In the genomic region with DNA sequence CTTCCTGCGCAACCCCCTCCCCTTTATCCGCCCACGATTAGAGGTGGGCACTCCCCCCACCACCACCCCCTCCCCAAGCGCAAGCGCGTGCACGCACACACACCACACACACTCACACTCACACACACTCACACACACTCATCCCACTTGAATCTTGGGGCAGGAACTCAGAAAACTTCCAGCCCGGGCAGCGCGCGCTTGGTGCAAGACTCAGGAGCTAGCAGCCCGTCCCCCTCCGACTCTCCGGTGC, we compare ENCODE assay signal across 9 cellular contexts. TPM values are rescaled to one million over a fixed set of nuclear protein-coding genes. Genes with fewer than 3 reads are reported as not detected.
DNase-seq lines count a peak whose midpoint lies in the region; ATAC-seq, FAIRE-seq and TF ChIP-seq lines count a peak whose summit lies in the region.
"Had no signal": no experiment of that assay in that cellular context is flagged by ENCODE, and none has a peak within 500 bp of the region (broad histone marks: within the 10 kb centered on the region; RNA-seq: fewer than 3 reads in every experiment).

Gene HMGA2 (plus strand): TSS at position 170 of the 250 bp plus-strand sequence. CDS start 788 bp downstream, outside the sequence.

- peaks cover 93% of the 10 kb centered on the region for H3K79me2 ChIP-seq in PC-3 (ENCODE audit: low read length)
- peaks cover 65% of the 10 kb centered on the region for H3K79me2 ChIP-seq in endothelial cell of umbilical vein (ENCODE audit: control insufficient read depth, insufficient read depth, low read length)

- peaks cover 14% of the 10 kb centered on the region for H3F3A ChIP-seq in PC-3 (ENCODE audit: low read length, unreplicated experiment)

- H3K4me1 Mint-ChIP-seq in CD8-positive, alpha-beta T cell (ENCODE audit: low read depth): peaks cover 25% of the 10 kb centered on the region
- H3K4me1 Mint-ChIP-seq in natural killer cell treated with Interleukin-12 subunit alpha and Interleukin-12 subunit beta and Interleukin-15 and Interleukin-18, amount 100 ng/mL, for 72 hours (ENCODE audit: low read depth in 2 of 2): peaks cover 14% of the 10 kb centered on the region in 2 donors

- DNase-seq in CD8-positive, alpha-beta T cell: no peak
- peak; percentile 93 for DNase-seq in PC-3
- peak; percentile 83 for DNase-seq in endothelial cell of umbilical vein (ENCODE audit: low read depth, low spot score)
- no peak for DNase-seq in natural killer cell treated with Interleukin-12 subunit alpha and Interleukin-12 subunit beta and Interleukin-15 and Interleukin-18, amount 100 ng/mL, for 72 hours (ENCODE audit: low spot score)
- DNase-seq in DMS79 treated with DMSO at 0.1 percent for 48 hours (lab: John Stamatoyannopoulos, UW): no peak
- no peak for DNase-seq in HCEC 1CT

- H3K27ac ChIP-seq in CD8-positive, alpha-beta T cell (ENCODE audit: low read depth, low read length): no peak within 1 kb of the TSS
- peak within 1 kb of the TSS; percentile 95 for H3K27ac ChIP-seq in PC-3 (ENCODE audit: low read length)
- peak within 1 kb of the TSS; percentile 71 for H3K27ac ChIP-seq in endothelial cell of umbilical vein (ENCODE audit: insufficient read depth, low read depth, low read length)

- peaks cover 15% of the 10 kb centered on the region; the same call in 1 of the 2 replicates for H4K20me1 ChIP-seq in PC-3 (ENCODE audit: low read length)
- no peaks in the 10 kb centered on the region for H4K20me1 ChIP-seq in endothelial cell of umbilical vein (replicated peaks; ENCODE audit: control insufficient read depth, extremely low read depth, insufficient read depth, low read length)

- H3K36me3 Mint-ChIP-seq in CD8-positive, alpha-beta T cell: no peaks in the 10 kb centered on the region
- H3K36me3 Mint-ChIP-seq in natural killer cell treated with Interleukin-12 subunit alpha and Interleukin-12 subunit beta and Interleukin-15 and Interleukin-18, amount 100 ng/mL, for 72 hours: no peaks in the 10 kb centered on the region

- H3K9me3 Mint-ChIP-seq in CD8-positive, alpha-beta T cell: peaks cover 2% of the 10 kb centered on the region
- H3K9me3 Mint-ChIP-seq in natural killer cell treated with Interleukin-12 subunit alpha and Interleukin-12 subunit beta and Interleukin-15 and Interleukin-18, amount 100 ng/mL, for 72 hours: no peaks in the 10 kb centered on the region

- no peaks in the 10 kb centered on the region for H3K9me1 ChIP-seq in endothelial cell of umbilical vein (replicated peaks; ENCODE audit: control insufficient read depth, extremely low read depth, insufficient read depth, low read length)

- H3K9ac ChIP-seq in PC-3 (ENCODE audit: low read length): peak within 1 kb of the TSS; percentile 99
- peak within 1 kb of the TSS; percentile 97 for H3K9ac ChIP-seq in endothelial cell of umbilical vein (replicated peaks; ENCODE audit: extremely low read depth, insufficient read depth, low read length)

- H2AFZ ChIP-seq in PC-3 (ENCODE audit: low read length) (peak within 1 kb of the TSS; percentile 58), endothelial cell of umbilical vein (ENCODE audit: low read depth, low read length) (peak within 1 kb of the TSS; percentile 53)

- H3K4me1 ChIP-seq in CD8-positive, alpha-beta T cell (ENCODE audit: insufficient read depth, low read length): peaks cover 22% of the 10 kb centered on the region
- H3K4me1 ChIP-seq in PC-3 (ENCODE audit: insufficient read depth, low read length) (peaks cover 32% of the 10 kb centered on the region), endothelial cell of umbilical vein (ENCODE audit: control insufficient read depth, extremely low read depth, insufficient read depth, low read length) (peaks cover 35% of the 10 kb centered on the region)

- H3K4me3 ChIP-seq in CD8-positive, alpha-beta T cell (ENCODE audit: low read depth, low read length): peak within 1 kb of the TSS; percentile 45
- H3K4me3 ChIP-seq in PC-3 (ENCODE audit: low read length) (peak within 1 kb of the TSS; percentile 92), endothelial cell of umbilical vein (replicated peaks in 1 of 3; ENCODE audit: insufficient read depth in 1 of 3, low read depth in 1 of 3, low read length in 3 of 3) (peak within 1 kb of the TSS; percentile 58 to 97 (median 71))
- H3K4me3 ChIP-seq: K562 had no signal

- H3K27me3 ChIP-seq in CD8-positive, alpha-beta T cell (ENCODE audit: insufficient read depth, low read length): peaks cover 18% of the 10 kb centered on the region
- H3K27me3 ChIP-seq in PC-3 (ENCODE audit: low read length) (no peaks in the 10 kb centered on the region), endothelial cell of umbilical vein (ENCODE audit: control insufficient read depth in 2 of 2, insufficient read depth in 2 of 2, low read length in 2 of 2) (no peaks in the 10 kb centered on the region)

- H3K4me2 ChIP-seq in PC-3 (ENCODE audit: low read length) (peak within 1 kb of the TSS; percentile 82), endothelial cell of umbilical vein (ENCODE audit: insufficient read depth, low read length) (peak within 1 kb of the TSS; percentile 66)

- H3K9me2 ChIP-seq in PC-3 (replicated peaks; ENCODE audit: low read length): no peaks in the 10 kb centered on the region

- H3K27me3 Mint-ChIP-seq in CD8-positive, alpha-beta T cell (ENCODE audit: low read depth): peaks cover 55% of the 10 kb centered on the region
- peaks cover 51 to 61% of the 10 kb centered on the region in 2 donors for H3K27me3 Mint-ChIP-seq in natural killer cell treated with Interleukin-12 subunit alpha and Interleukin-12 subunit beta and Interleukin-15 and Interleukin-18, amount 100 ng/mL, for 72 hours

- no peaks in the 10 kb centered on the region for H3K9me3 ChIP-seq in CD8-positive, alpha-beta T cell (ENCODE audit: low read length)
- H3K9me3 ChIP-seq in PC-3 (ENCODE audit: low read length): no peaks in the 10 kb centered on the region
- no peaks in the 10 kb centered on the region for H3K9me3 ChIP-seq in endothelial cell of umbilical vein (replicated peaks; ENCODE audit: control insufficient read depth, insufficient read depth, low read length)

- no peak for TF ChIP-seq POLR2A in endothelial cell of umbilical vein (IDR thresholded peaks at IDR 0.05; ENCODE audit: low read depth, low read length)

- no peak within 1 kb of the TSS for H3K27ac Mint-ChIP-seq in CD8-positive, alpha-beta T cell
- no peak within 1 kb of the TSS for H3K27ac Mint-ChIP-seq in natural killer cell treated with Interleukin-12 subunit alpha and Interleukin-12 subunit beta and Interleukin-15 and Interleukin-18, amount 100 ng/mL, for 72 hours

- no TSS peak for BruUV-seq in PC-3 (replicated peaks; lab: Mats Ljungman, UMichigan)
- no TSS peak for BruUV-seq in endothelial cell of umbilical vein (replicated peaks; lab: Mats Ljungman, UMichigan)

- CTCF ChIA-PET in CD8-positive, alpha-beta T cell (lab: Charles Lee): no interaction called here
- CTCF ChIA-PET in PC-3 (lab: Charles Lee) (interaction anchor here (0.6 kb wide), 2 partner anchors 283 to 815 kb away, joined by 4 to 20 read pairs; no protein-coding TSS in a partner anchor), endothelial cell of umbilical vein (lab: Charles Lee) (interaction anchor here (2.5 to 3.2 kb wide), 2 partner anchors 222 to 268 kb away, joined by 11 to 16 read pairs; no protein-coding TSS in a partner anchor)

- intact Hi-C loops in CD8-positive, alpha-beta T cell (cut with DNase I, micrococcal nuclease): no loop called here
- intact Hi-C loops in PC-3 (cut with micrococcal nuclease) (loop anchor here (1.0 to 5.0 kb wide), 6 partner anchors 167 to 512 kb away; no protein-coding TSS in a partner anchor), endothelial cell of umbilical vein (cut with micrococcal nuclease) (loop anchor here (1.0 to 5.0 kb wide), 5 partner anchors 82 to 287 kb away; no protein-coding TSS in a partner anchor)

- peak within 1 kb of the TSS; percentile 71 for H3K4me3 Mint-ChIP-seq in CD8-positive, alpha-beta T cell
- peak within 1 kb of the TSS; percentile 88 for H3K4me3 Mint-ChIP-seq in natural killer cell treated with Interleukin-12 subunit alpha and Interleukin-12 subunit beta and Interleukin-15 and Interleukin-18, amount 100 ng/mL, for 72 hours

- no peak for ATAC-seq in CD8-positive, alpha-beta T cell
- ATAC-seq in PC-3 (no peak), HG03442 (IDR thresholded peaks at IDR 0.05; ENCODE audit: unreplicated experiment) (no peak), GM21717 (IDR thresholded peaks at IDR 0.05; ENCODE audit: unreplicated experiment) (no peak)
- no peak for ATAC-seq in natural killer cell treated with Interleukin-12 subunit alpha and Interleukin-12 subunit beta and Interleukin-15 and Interleukin-18, amount 100 ng/mL, for 72 hours
- ATAC-seq: K562 had no signal

- TF ChIP-seq CTCF in CD8-positive, alpha-beta T cell (IDR thresholded peaks at IDR 0.05): no peak
- TF ChIP-seq CTCF in PC-3 (conservative IDR thresholded peaks at IDR 0.05; ENCODE audit: low read depth, low read length): no peak
- TF ChIP-seq CTCF in endothelial cell of umbilical vein (IDR thresholded peaks at IDR 0.05; ENCODE audit: extremely low read depth in 1 of 2, insufficient read depth in 1 of 2, low read depth in 1 of 2, low read length in 2 of 2): no peak

- dilution Hi-C loops in endothelial cell of umbilical vein (cut with MboI; ENCODE audit: extremely low pct_ligation_motif_present, low sequenced_read_pairs): no loop called here

- FAIRE-seq in endothelial cell of umbilical vein (lab: Jason Lieb, UNC): no peak
- FAIRE-seq: K562 had no signal

- H3K36me3 ChIP-seq in CD8-positive, alpha-beta T cell (ENCODE audit: insufficient read depth, low read length): no peaks in the 10 kb centered on the region
- H3K36me3 ChIP-seq in PC-3 (ENCODE audit: low read depth, low read length) (peaks cover 34% of the 10 kb centered on the region), endothelial cell of umbilical vein (ENCODE audit: control insufficient read depth in 2 of 2, extremely low read depth in 1 of 2, insufficient read depth in 2 of 2, low read length in 2 of 2) (peaks cover 0 to 3% of the 10 kb centered on the region in 2 experiments)

- POLR2A ChIA-PET in CD8-positive, alpha-beta T cell (lab: Charles Lee): no interaction called here
- POLR2A ChIA-PET in PC-3 (lab: Charles Lee; ENCODE audit: unreplicated experiment): interaction anchor here (0.6 to 1.2 kb wide), 5 partner anchors 129 to 934 kb away, joined by 3 to 5 read pairs (median 3); no protein-coding TSS in a partner anchor
- POLR2A ChIA-PET in endothelial cell of umbilical vein (lab: Charles Lee): no interaction called here

RNA-seq across cellular contexts. Expression of gene HMGA2, which starts in this region (rescaled TPM):
- total RNA-seq in CD8-positive, alpha-beta T cell: not detected
- total RNA-seq in PC-3 (2014; rRNA removed) (159 and 171 TPM in 2 replicates), endothelial cell of umbilical vein (85.4 and 89.0 TPM in 2 replicates)
- 13.1 and 13.2 TPM in 2 replicates for polyA plus RNA-seq in endothelial cell of umbilical vein
- polyA plus RNA-seq in endothelial cell of umbilical vein (2011; cell fraction: cytosol; rRNA removed): 15.1 and 16.6 TPM in 2 replicates
- polyA plus RNA-seq in endothelial cell of umbilical vein (2011; cell fraction: nucleus; rRNA removed): 23.5 and 41.4 TPM in 2 replicates
- 66.9 and 114 TPM in 2 replicates for polyA plus RNA-seq in endothelial cell of umbilical vein (2012)
- polyA minus RNA-seq in endothelial cell of umbilical vein: 17.1 and 23.8 TPM in 2 replicates
- 0.61 TPM for polyA minus RNA-seq in endothelial cell of umbilical vein (2011; cell fraction: cytosol; rRNA and poly(A)+ RNA removed)
- 85.2 and 99.1 TPM in 2 replicates for polyA minus RNA-seq in endothelial cell of umbilical vein (2011; cell fraction: nucleus; rRNA and poly(A)+ RNA removed)
- not detected for total RNA-seq in natural killer cell treated with Interleukin-12 subunit alpha and Interleukin-12 subunit beta and Interleukin-15 and Interleukin-18, amount 100 ng/mL, for 72 hours

Comparison
In these comparisons a context has a peak if more than half of its experiments do, and no peak if none do; other contexts are left out.
1. RNA of gene HMGA2 (total RNA-seq): 159 to 171 TPM in PC-3 and 85.4 to 89.0 TPM in endothelial cell of umbilical vein; not detected in CD8-positive, alpha-beta T cell and not detected in natural killer cell treated with Interleukin-12 subunit alpha and Interleukin-12 subunit beta and Interleukin-15 and Interleukin-18, amount 100 ng/mL, for 72 hours; every median in the first group is over 10 times any median in the second.
2. DNase-seq: peak in PC-3 (single experiment) and endothelial cell of umbilical vein (single experiment); none in CD8-positive, alpha-beta T cell (0 of 7), natural killer cell treated with Interleukin-12 subunit alpha and Interleukin-12 subunit beta and Interleukin-15 and Interleukin-18, amount 100 ng/mL, for 72 hours (single experiment), DMS79 treated with DMSO at 0.1 percent for 48 hours (single experiment) and HCEC 1CT (single experiment).
3. intact Hi-C loops: an anchor here in PC-3 (1.0 to 5.0 kb wide) and endothelial cell of umbilical vein (1.0 to 5.0 kb wide); none called in CD8-positive, alpha-beta T cell.
4. Peak in every context shown above with its lines, with median percentiles within 50 percentile points of each other: H3K4me3 ChIP-seq.